Comparison of ENCODE assay signal across 23 cellular contexts in genomic region chr16:582614-583331, GRCh38. TPM values are rescaled to one million over a fixed set of nuclear protein-coding genes. Genes with fewer than 3 reads are reported as not detected.
DNase-seq lines count a peak whose midpoint lies in the region; ATAC-seq and TF ChIP-seq lines count a peak whose summit lies in the region.
"Had no signal": no experiment of that assay in that cellular context is flagged by ENCODE, and none has a peak within 500 bp of the region (broad histone marks: within the 10 kb centered on the region; RNA-seq: fewer than 3 reads in every experiment).

No MANE protein-coding gene starts in this region.

- TF ChIP-seq CTCF in cardiac fibroblast (IDR thresholded peaks at IDR 0.05; ENCODE audit: low read depth, low read length): peak; percentile 0
- no peak for TF ChIP-seq CTCF in osteoblast (IDR thresholded peaks at IDR 0.05; ENCODE audit: extremely low read depth, low read depth, low read length)

- H3K79me2 ChIP-seq in osteoblast (ENCODE audit: insufficient read depth, low read length): peaks cover 7% of the 10 kb centered on the region
- H3K79me2 ChIP-seq: parathyroid adenoma had no signal

- no peak overlapping the region for H3K4me2 ChIP-seq in osteoblast (ENCODE audit: insufficient read depth, low read length)

- DNase-seq in DMS 273 treated with DMSO at 0.1 percent for 48 hours (lab: John Stamatoyannopoulos, UW): peak; percentile 31
- DNase-seq in NCI-H1694 (lab: John Stamatoyannopoulos, UW): peak; percentile 28
- no peak for DNase-seq in cardiac fibroblast (ENCODE audit: low read depth in 2 of 2)
- peak; percentile 86 for DNase-seq in osteoblast (ENCODE audit: insufficient read length, low spot score, missing footprints)
- DNase-seq in hippocampal formation (lab: John Stamatoyannopoulos, UW): no peak
- DNase-seq in stimulated activated CD4-positive, alpha-beta T cell treated with anti-CD3 and anti-CD28 coated beads, Interleukin-4, amount 100 ng/mL, for 24 hours: no peak
- DNase-seq: activated CD4-positive, alpha-beta T cell treated with anti-CD3 and anti-CD28 coated beads, Interleukin-2, amount 10 ng/mL, durations not matched to agents 24 days and 14 days; activated CD8-positive, alpha-beta memory T cell treated with anti-CD3 and anti-CD28 coated beads, Interleukin-2, amount 50 U/mL, for 48 hours; activated gamma-delta T cell treated with Interleukin-2 at 50 U/mL for 16 hours; central memory CD4-positive, alpha-beta T cell; effector memory CD4-positive, alpha-beta T cell; immature natural killer cell; IMR-90; lower lobe of right lung; NCI-H2081; NCI-H526 treated with DMSO at 0.1 percent for 48 hours; small intestine; stimulated activated CD4-positive, alpha-beta T cell treated with anti-CD3 and anti-CD28 coated beads, Interleukin-4, amount 100 ng/mL, for 1 hour; uterus had no signal

- H3K4me3 ChIP-seq in cardiac fibroblast (replicated peaks in 1 of 2; ENCODE audit: low read depth in 2 of 2, low read length in 2 of 2) (no peak overlapping the region), osteoblast (ENCODE audit: insufficient read depth, low read length) (no peak overlapping the region)
- H3K4me3 ChIP-seq: lower lobe of right lung, uterus had no signal

- no peaks in the 10 kb centered on the region for H3K36me3 ChIP-seq in osteoblast (ENCODE audit: insufficient read depth, low read length)
- H3K36me3 ChIP-seq: uterus had no signal

- H2AFZ ChIP-seq in osteoblast (ENCODE audit: low read length): no peak overlapping the region
- H2AFZ ChIP-seq: parathyroid adenoma had no signal

- H3K9me3 ChIP-seq in osteoblast (ENCODE audit: low read depth, low read length): no peaks in the 10 kb centered on the region
- H3K9me3 ChIP-seq: lower lobe of right lung, uterus had no signal

- H3K27ac ChIP-seq in osteoblast (ENCODE audit: low read depth, low read length): no peak overlapping the region
- H3K27ac ChIP-seq: lower lobe of right lung, parathyroid adenoma, uterus had no signal

- no peaks in the 10 kb centered on the region for H3K27me3 ChIP-seq in osteoblast (ENCODE audit: insufficient read depth, low read length)
- H3K27me3 ChIP-seq: uterus had no signal

- peaks cover 21% of the 10 kb centered on the region for H3K4me1 ChIP-seq in osteoblast (ENCODE audit: insufficient read depth, low read length)

- no peak for ATAC-seq in GM18520 (IDR thresholded peaks at IDR 0.05; ENCODE audit: unreplicated experiment)
- ATAC-seq: lower lobe of right lung had no signal

- H4K20me1 ChIP-seq in osteoblast (ENCODE audit: insufficient read depth, low read length): peaks cover 8% of the 10 kb centered on the region

RNA-seq across cellular contexts. Expression of gene RAB40C, which starts 7.1 kb away (rescaled TPM):
- total RNA-seq in osteoblast: 11.2 and 13.3 TPM in 2 replicates

RNA-seq across cellular contexts. Expression of gene PIGQ, which starts 13.0 kb away (rescaled TPM):
- 25.6 and 29.0 TPM in 2 replicates for total RNA-seq in osteoblast

RNA-seq across cellular contexts. Expression of gene NHLRC4, which starts 16.0 kb away (rescaled TPM):
- total RNA-seq in osteoblast: 1.2 and 2.2 TPM in 2 replicates

RNA-seq across cellular contexts. Expression of gene PRR35, which starts 22.6 kb away (rescaled TPM):
- under 0.01 TPM in 1 of 2 replicates, not detected in the other for total RNA-seq in osteoblast
- total RNA-seq: activated CD4-positive, alpha-beta T cell treated with anti-CD3 and anti-CD28 coated beads, Interleukin-2, amount 10 ng/mL, durations not matched to agents 24 days and 14 days; B cell; IMR-90; lower lobe of right lung; subcutaneous adipose tissue; uterus had no signal

RNA-seq across cellular contexts. Expression of gene WFIKKN1, which starts 48.0 kb away (rescaled TPM):
- under 0.01 and 0.36 TPM in 2 replicates for total RNA-seq in osteoblast
- total RNA-seq: IMR-90 had no signal

Comparison
In these comparisons a context has a peak if more than half of its experiments do, and no peak if none do; other contexts are left out.
1. DNase-seq: peak in DMS 273 treated with DMSO at 0.1 percent for 48 hours (single experiment), NCI-H1694 (single experiment) and osteoblast (single experiment); none in cardiac fibroblast (0 of 2), hippocampal formation (0 of 2) and stimulated activated CD4-positive, alpha-beta T cell treated with anti-CD3 and anti-CD28 coated beads, Interleukin-4, amount 100 ng/mL, for 24 hours (single experiment).